7 cellular contexts compared by ENCODE assay signal in genomic region chr20:18566892-18567738, GRCh38. TPM values are rescaled to one million over a fixed set of nuclear protein-coding genes. Genes with fewer than 3 reads are reported as not detected.
DNase-seq lines count a peak whose midpoint lies in the region; ATAC-seq, FAIRE-seq and TF ChIP-seq lines count a peak whose summit lies in the region.

Gene SMIM26 (plus strand): TSS chr20:18567432. CDS start chr20:18567479, 47 bp downstream.

- H3K4me1 Mint-ChIP-seq in astrocyte (ENCODE audit: low read depth, unreplicated experiment), result no peaks in the 10 kb centered on the region

- no peak for TF ChIP-seq CTCF in astrocyte (IDR thresholded peaks at IDR 0.05; ENCODE audit: insufficient read depth, low read depth, low read length)

- peak within 1 kb of the TSS; percentile 84 for H3K27ac ChIP-seq in astrocyte (ENCODE audit: low read depth, low read length)

- H3K36me3 ChIP-seq in astrocyte (ENCODE audit: insufficient read depth, low read length), result peaks cover 6% of the 10 kb centered on the region

- peak within 1 kb of the TSS; percentile 97 for H3K9ac ChIP-seq in astrocyte (ENCODE audit: low read length)

- peak; percentile 94 for DNase-seq in NCI-H2029 (lab: John Stamatoyannopoulos, UW)
- DNase-seq in T-helper 22 cell (ENCODE audit: low read depth), result peak; percentile 84
- peak; percentile 79 for DNase-seq in astrocyte (ENCODE audit: low read depth)
- peak; percentile 88 for DNase-seq in hepatic stellate cell (ENCODE audit: low spot score)
- peak; percentile 86 for DNase-seq in renal cortical epithelial cell (ENCODE audit: low read depth)

- no peaks in the 10 kb centered on the region for H3K27me3 ChIP-seq in astrocyte (ENCODE audit: insufficient read depth, low read length)

- peak within 1 kb of the TSS; percentile 86 for H3K4me2 ChIP-seq in astrocyte (ENCODE audit: low read length)

- H3K4me3 ChIP-seq in astrocyte (ENCODE audit: insufficient read depth, low read depth, low read length), result peak within 1 kb of the TSS; percentile 95

- peak; percentile 99 for ATAC-seq in GM18505 (IDR thresholded peaks at IDR 0.05; ENCODE audit: unreplicated experiment)
- peak; percentile 99 for ATAC-seq in HG02973 (IDR thresholded peaks at IDR 0.05; ENCODE audit: unreplicated experiment)

- peak within 1 kb of the TSS; percentile 94 for H2AFZ ChIP-seq in astrocyte (ENCODE audit: low read depth, low read length)

- H4K20me1 ChIP-seq in astrocyte (ENCODE audit: insufficient read depth, low read length), result no peaks in the 10 kb centered on the region

- H3K27ac Mint-ChIP-seq in astrocyte (ENCODE audit: unreplicated experiment), result peak within 1 kb of the TSS; percentile 97

- H3K9me3 ChIP-seq in astrocyte (ENCODE audit: insufficient read depth, low read depth, low read length), result no peaks in the 10 kb centered on the region

- H3K27me3 Mint-ChIP-seq in astrocyte (ENCODE audit: low read depth, unreplicated experiment), result no peaks in the 10 kb centered on the region

- peaks cover 3% of the 10 kb centered on the region for H3K4me1 ChIP-seq in astrocyte (ENCODE audit: insufficient read depth, low read length)

- peaks cover 18% of the 10 kb centered on the region for H3K79me2 ChIP-seq in astrocyte (ENCODE audit: insufficient read depth, low read length)

- H3K9me3 Mint-ChIP-seq in astrocyte (ENCODE audit: unreplicated experiment), result no peaks in the 10 kb centered on the region

- H3K4me3 Mint-ChIP-seq in astrocyte (ENCODE audit: unreplicated experiment), result peak within 1 kb of the TSS; percentile 89

- peak; percentile 93 for TF ChIP-seq POLR2A in GM18505 (IDR thresholded peaks at IDR 0.05; ENCODE audit: borderline replicate concordance, extremely low read depth, insufficient read depth, insufficient read length)

- no peak for FAIRE-seq in astrocyte (lab: Jason Lieb, UNC)

- peaks cover 7% of the 10 kb centered on the region for H3K36me3 Mint-ChIP-seq in astrocyte (ENCODE audit: low read depth, unreplicated experiment)

RNA-seq across cellular contexts. Expression of gene SMIM26, which starts in this region (rescaled TPM):
- total RNA-seq in astrocyte (51.3 and 56.9 TPM in 2 replicates), renal cortical epithelial cell (82.7 and 144 TPM in 2 replicates)

Comparison
In these comparisons a context has a peak if more than half of its experiments do, and no peak if none do; other contexts are left out.
1. Peak in every context shown above with its lines: DNase-seq, ATAC-seq, H3K4me3 ChIP-seq and H3K27ac ChIP-seq.